Comparison of ENCODE assay signal across 25 cellular contexts in genomic region chr1:11828511-11828910, GRCh38. TPM values are rescaled to one million over a fixed set of nuclear protein-coding genes. Genes with fewer than 3 reads are reported as not detected.
"Had no signal": no experiment of that assay in that cellular context is flagged by ENCODE, and none has a peak within 500 bp of the region (broad histone marks: within the 10 kb centered on the region; RNA-seq: fewer than 3 reads in every experiment).

No MANE protein-coding gene starts in this region.

- DNase-seq: activated CD4-positive, alpha-beta memory T cell treated with anti-CD3 and anti-CD28 coated beads for 36 hours; activated CD4-positive, alpha-beta T cell treated with anti-CD3 and anti-CD28 coated beads, Interleukin-2, amount 10 ng/mL, durations not matched to agents 7 days and 5 days; activated CD4-positive, CD25-positive, alpha-beta regulatory T cell; activated CD8-positive, alpha-beta memory T cell treated with anti-CD3 and anti-CD28 coated beads for 24 hours; activated gamma-delta T cell treated with Interleukin-2 at 50 U/mL for 16 hours; activated naive CD4-positive, alpha-beta T cell treated with anti-CD3 and anti-CD28 coated beads, Interleukin-2, amount 10 ng/mL, durations not matched to agents 7 days and 5 days; activated naive CD8-positive, alpha-beta T cell treated with anti-CD3 and anti-CD28 coated beads for 36 hours; activated T-cell treated with anti-CD3 and anti-CD28 coated beads, Interleukin-2, amount 50 U/mL, for 4 hours; IMR-90; Kasumi-1; KBM-7; NCI-H1105 treated with DMSO at 0.1 percent for 48 hours; NCI-H146; NCI-H187 treated with DMSO at 0.1 percent for 48 hours; NCI-H2081 treated with DMSO at 0.1 percent for 48 hours; NCI-H446; NCI-H524; Peyer's patch; Right ventricle myocardium superior; SJCRH30; SK-N-SH; T-helper 9 cell had no signal

- H3K4me3 ChIP-seq: Peyer's patch, SJCRH30 had no signal

- H3K4me1 ChIP-seq: Peyer's patch, SJCRH30 had no signal

- H3K27me3 ChIP-seq: Peyer's patch, SJCRH30 had no signal

- H3K9me3 Mint-ChIP-seq: activated CD4-positive, alpha-beta memory T cell treated with anti-CD3 and anti-CD28 coated beads for 36 hours; activated CD4-positive, alpha-beta T cell treated with anti-CD3 and anti-CD28 coated beads, Interleukin-2, amount 10 ng/mL, durations not matched to agents 7 days and 5 days; activated naive CD4-positive, alpha-beta T cell treated with anti-CD3 and anti-CD28 coated beads, Interleukin-2, amount 10 ng/mL, durations not matched to agents 7 days and 5 days; activated naive CD8-positive, alpha-beta T cell treated with anti-CD3 and anti-CD28 coated beads for 36 hours; activated T-cell treated with anti-CD3 and anti-CD28 coated beads, Interleukin-2, amount 50 U/mL, for 4 hours; T-helper 1 cell treated with Interleukin-12 subunit alpha and Interleukin-12 subunit beta and Interleukin-4 antibody, amounts not matched to agents 30 μg/mL and 1 μg/mL, for 36 hours had no signal

- ATAC-seq: activated T-cell treated with anti-CD3 and anti-CD28 coated beads, Interleukin-2, amount 50 U/mL, for 4 hours had no signal

- H3K9me3 ChIP-seq: Peyer's patch, SJCRH30, SK-N-SH had no signal

- H3K27ac Mint-ChIP-seq: activated CD4-positive, alpha-beta memory T cell treated with anti-CD3 and anti-CD28 coated beads for 36 hours; activated CD4-positive, alpha-beta T cell treated with anti-CD3 and anti-CD28 coated beads, Interleukin-2, amount 10 ng/mL, durations not matched to agents 7 days and 5 days; activated naive CD4-positive, alpha-beta T cell treated with anti-CD3 and anti-CD28 coated beads, Interleukin-2, amount 10 ng/mL, durations not matched to agents 7 days and 5 days; activated naive CD8-positive, alpha-beta T cell treated with anti-CD3 and anti-CD28 coated beads for 36 hours; T-helper 1 cell treated with Interleukin-12 subunit alpha and Interleukin-12 subunit beta and Interleukin-4 antibody, amounts not matched to agents 30 μg/mL and 1 μg/mL, for 36 hours had no signal

- H3K27me3 Mint-ChIP-seq: activated CD4-positive, alpha-beta memory T cell treated with anti-CD3 and anti-CD28 coated beads for 36 hours; activated CD4-positive, alpha-beta T cell treated with anti-CD3 and anti-CD28 coated beads, Interleukin-2, amount 10 ng/mL, durations not matched to agents 7 days and 5 days; activated naive CD4-positive, alpha-beta T cell treated with anti-CD3 and anti-CD28 coated beads, Interleukin-2, amount 10 ng/mL, durations not matched to agents 7 days and 5 days; activated naive CD8-positive, alpha-beta T cell treated with anti-CD3 and anti-CD28 coated beads for 36 hours had no signal

- H3K4me3 Mint-ChIP-seq: activated CD4-positive, alpha-beta memory T cell treated with anti-CD3 and anti-CD28 coated beads for 36 hours; activated CD4-positive, alpha-beta T cell treated with anti-CD3 and anti-CD28 coated beads, Interleukin-2, amount 10 ng/mL, durations not matched to agents 7 days and 5 days; activated naive CD4-positive, alpha-beta T cell treated with anti-CD3 and anti-CD28 coated beads, Interleukin-2, amount 10 ng/mL, durations not matched to agents 7 days and 5 days; activated naive CD8-positive, alpha-beta T cell treated with anti-CD3 and anti-CD28 coated beads for 36 hours; activated T-cell treated with anti-CD3 and anti-CD28 coated beads, Interleukin-2, amount 50 U/mL, for 4 hours; T-helper 1 cell treated with Interleukin-12 subunit alpha and Interleukin-12 subunit beta and Interleukin-4 antibody, amounts not matched to agents 30 μg/mL and 1 μg/mL, for 36 hours had no signal

- H3K27ac ChIP-seq: Peyer's patch, RWPE1, SJCRH30, VCaP had no signal

- H3K4me1 Mint-ChIP-seq: activated CD4-positive, alpha-beta T cell treated with anti-CD3 and anti-CD28 coated beads, Interleukin-2, amount 10 ng/mL, durations not matched to agents 7 days and 5 days; activated naive CD4-positive, alpha-beta T cell treated with anti-CD3 and anti-CD28 coated beads, Interleukin-2, amount 10 ng/mL, durations not matched to agents 7 days and 5 days; activated naive CD8-positive, alpha-beta T cell treated with anti-CD3 and anti-CD28 coated beads for 36 hours had no signal

RNA-seq across cellular contexts. Expression of gene NPPA, which starts 19.1 kb away (rescaled TPM):
- total RNA-seq: activated CD4-positive, alpha-beta memory T cell treated with anti-CD3 and anti-CD28 coated beads for 36 hours; activated CD4-positive, alpha-beta T cell treated with anti-CD3 and anti-CD28 coated beads, Interleukin-2, amount 10 ng/mL, durations not matched to agents 7 days and 5 days; activated naive CD8-positive, alpha-beta T cell treated with anti-CD3 and anti-CD28 coated beads for 36 hours; activated T-cell treated with anti-CD3 and anti-CD28 coated beads, Interleukin-2, amount 50 U/mL, for 4 hours; IMR-90; Peyer's patch had no signal

RNA-seq across cellular contexts. Expression of gene NPPB, which starts 30.2 kb away (rescaled TPM):
- total RNA-seq: activated CD4-positive, alpha-beta memory T cell treated with anti-CD3 and anti-CD28 coated beads for 36 hours; activated CD4-positive, alpha-beta T cell treated with anti-CD3 and anti-CD28 coated beads, Interleukin-2, amount 10 ng/mL, durations not matched to agents 7 days and 5 days; activated naive CD8-positive, alpha-beta T cell treated with anti-CD3 and anti-CD28 coated beads for 36 hours; activated T-cell treated with anti-CD3 and anti-CD28 coated beads, Interleukin-2, amount 50 U/mL, for 4 hours; IMR-90; Peyer's patch had no signal
